In genomic region chr17:37637956-37638355, GRCh38 we compare ENCODE assay signal across 8 cellular contexts.
"Had no signal": no experiment of that assay in that cellular context is flagged by ENCODE, and none has a peak within 500 bp of the region (broad histone marks: within the 10 kb centered on the region; RNA-seq: fewer than 3 reads in every experiment).

No MANE protein-coding gene starts in this region.

- H3K9ac ChIP-seq: GM23248 had no signal

- H3K4me2 ChIP-seq: GM23338 had no signal

- H3K9me3 Mint-ChIP-seq: GM23338, HFFc6 had no signal

- H3K4me3 ChIP-seq: GM23248, GM23338, HAP-1 had no signal

- H2AFZ ChIP-seq: GM23248, GM23338 had no signal

- H3K27ac Mint-ChIP-seq: GM23338, HFFc6 had no signal

- H3K4me3 Mint-ChIP-seq: GM23338, HFFc6 had no signal

- DNase-seq: GM23248, GOT3, H7, HCEC 1CT, HFFc6 had no signal

- H3K9me3 ChIP-seq: HAP-1 had no signal

- H3K27ac ChIP-seq: GM23248 had no signal

- ATAC-seq: GM23338, HCT116 had no signal
